Comparison of ENCODE assay signal across 17 cellular contexts in genomic region chr2:121520641-121520994, GRCh38. TPM values are rescaled to one million over a fixed set of nuclear protein-coding genes. Genes with fewer than 3 reads are reported as not detected.
"Had no signal": no experiment of that assay in that cellular context is flagged by ENCODE, and none has a peak within 500 bp of the region (broad histone marks: within the 10 kb centered on the region; RNA-seq: fewer than 3 reads in every experiment).

No MANE protein-coding gene starts in this region.

- H3K4me3 Mint-ChIP-seq: activated CD4-positive, alpha-beta memory T cell treated with anti-CD3 and anti-CD28 coated beads, Interleukin-2, amount 10 ng/mL, durations not matched to agents 7 days and 5 days; naive thymus-derived CD8-positive, alpha-beta T cell; stimulated activated naive CD8-positive, alpha-beta T cell treated with anti-CD3 and anti-CD28 coated beads, Interleukin-15, amount 100 ng/mL, for 72 hours; T-helper 2 cell treated with Interferon-gamma antibody and Interleukin-4, amounts not matched to agents 5 μg/mL and 100 μg/mL, for 36 hours had no signal

- H3K27ac Mint-ChIP-seq: activated CD4-positive, alpha-beta memory T cell treated with anti-CD3 and anti-CD28 coated beads, Interleukin-2, amount 10 ng/mL, durations not matched to agents 7 days and 5 days; activated T-helper 2 cell treated with anti-CD3 and anti-CD28 coated beads, Interferon-gamma antibody, Interleukin-2, Interleukin-4, amounts not matched to agents 10 μg/mL and 5 μg/mL and 100 μg/mL, durations not matched to agents 14 hours and 24 hours and 36 hours; stimulated activated naive CD8-positive, alpha-beta T cell treated with anti-CD3 and anti-CD28 coated beads, Interleukin-15, amount 100 ng/mL, for 72 hours; T-helper 2 cell treated with Interferon-gamma antibody and Interleukin-4, amounts not matched to agents 5 μg/mL and 100 μg/mL, for 36 hours had no signal

- H3K9me3 ChIP-seq: tibial artery, uterus had no signal

- H3K4me3 ChIP-seq: hepatocyte, tibial artery, uterus had no signal

- H3K4me1 ChIP-seq: uterus had no signal

- H3K27me3 Mint-ChIP-seq: activated CD4-positive, alpha-beta memory T cell treated with anti-CD3 and anti-CD28 coated beads, Interleukin-2, amount 10 ng/mL, durations not matched to agents 7 days and 5 days; naive thymus-derived CD8-positive, alpha-beta T cell; stimulated activated naive CD8-positive, alpha-beta T cell treated with anti-CD3 and anti-CD28 coated beads, Interleukin-15, amount 100 ng/mL, for 72 hours had no signal

- H3K27ac ChIP-seq: hepatocyte, tibial artery, uterus had no signal

- H3K4me2 ChIP-seq: hepatocyte had no signal

- ATAC-seq: naive thymus-derived CD8-positive, alpha-beta T cell had no signal

- H2AFZ ChIP-seq: hepatocyte had no signal

- H3K27me3 ChIP-seq: hepatocyte, tibial artery, uterus had no signal

- H3K9me3 Mint-ChIP-seq: activated CD4-positive, alpha-beta memory T cell treated with anti-CD3 and anti-CD28 coated beads, Interleukin-2, amount 10 ng/mL, durations not matched to agents 7 days and 5 days; activated T-helper 2 cell treated with anti-CD3 and anti-CD28 coated beads, Interferon-gamma antibody, Interleukin-2, Interleukin-4, amounts not matched to agents 10 μg/mL and 5 μg/mL and 100 μg/mL, durations not matched to agents 14 hours and 24 hours and 36 hours; naive thymus-derived CD8-positive, alpha-beta T cell; stimulated activated naive CD8-positive, alpha-beta T cell treated with anti-CD3 and anti-CD28 coated beads, Interleukin-15, amount 100 ng/mL, for 72 hours; T-helper 2 cell treated with Interferon-gamma antibody and Interleukin-4, amounts not matched to agents 5 μg/mL and 100 μg/mL, for 36 hours had no signal

- H3K36me3 ChIP-seq: uterus had no signal

- DNase-seq: activated CD4-positive, alpha-beta memory T cell treated with anti-CD3 and anti-CD28 coated beads, Interleukin-2, amount 10 ng/mL, durations not matched to agents 7 days and 5 days; activated CD8-positive, alpha-beta memory T cell treated with anti-CD3 and anti-CD28 coated beads, Interleukin-2, amount 50 U/mL, for 48 hours; activated naive CD4-positive, alpha-beta T cell treated with anti-CD3 and anti-CD28 coated beads, Interleukin-2, amount 50 U/mL, for 16 hours; amniotic stem cell; kidney glomerular epithelial cell; naive thymus-derived CD8-positive, alpha-beta T cell; SHP77 treated with DMSO at 0.1 percent for 48 hours; stimulated activated CD4-positive, alpha-beta T cell treated with anti-CD3 and anti-CD28 coated beads, Interleukin-4, amount 100 ng/mL, for 1 hour; stimulated activated naive CD8-positive, alpha-beta T cell treated with anti-CD3 and anti-CD28 coated beads, Interleukin-15, amount 100 ng/mL, for 72 hours; tibial artery; uterus had no signal

RNA-seq across cellular contexts. Expression of gene RNU4ATAC, which starts 10.1 kb away (rescaled TPM):
- total RNA-seq: activated CD4-positive, alpha-beta memory T cell treated with anti-CD3 and anti-CD28 coated beads, Interleukin-2, amount 10 ng/mL, durations not matched to agents 7 days and 5 days; activated T-helper 2 cell treated with anti-CD3 and anti-CD28 coated beads, Interferon-gamma antibody, Interleukin-2, Interleukin-4, amounts not matched to agents 10 μg/mL and 5 μg/mL and 100 μg/mL, durations not matched to agents 14 hours and 24 hours and 36 hours; hepatocyte; mononuclear cell; naive thymus-derived CD8-positive, alpha-beta T cell; omental fat pad had no signal
- polyA plus RNA-seq: fibroblast of lung; naive thymus-derived CD8-positive, alpha-beta T cell had no signal
